ENCODE assay signal across 31 cellular contexts in the genomic region with DNA sequence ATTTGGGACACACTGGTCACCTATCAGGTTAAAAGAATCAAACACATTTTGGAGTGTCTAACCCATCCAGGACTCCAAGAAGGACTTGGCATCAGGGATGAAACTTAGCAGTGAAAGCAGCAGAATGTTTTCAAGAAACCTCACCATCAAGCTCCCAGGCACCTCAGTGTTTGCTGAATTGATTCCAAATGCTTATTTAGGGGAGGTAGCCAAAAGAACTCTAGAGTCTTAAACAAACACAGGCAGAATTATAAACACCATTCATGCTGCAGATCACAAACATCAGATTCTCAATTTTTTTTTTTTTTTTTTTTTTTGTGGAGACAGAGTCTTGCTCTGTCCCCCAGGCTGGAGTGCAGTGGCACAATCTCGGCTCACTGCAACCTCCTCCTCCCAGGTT.
"Had no signal": no experiment of that assay in that cellular context is flagged by ENCODE, and none has a peak within 500 bp of the region (broad histone marks: within the 10 kb centered on the region; RNA-seq: fewer than 3 reads in every experiment).

No MANE protein-coding gene starts in this region.

- H3K36me3 ChIP-seq: adrenal gland, gastroesophageal sphincter, left lung, sigmoid colon, upper lobe of right lung had no signal

- H3K27ac ChIP-seq: adrenal gland, body of pancreas, coronary artery, dorsolateral prefrontal cortex, gastroesophageal sphincter, left lung, sigmoid colon, upper lobe of right lung had no signal

- DNase-seq: activated CD4-positive, alpha-beta T cell treated with anti-CD3 and anti-CD28 coated beads for 36 hours; activated CD4-positive, CD25-positive, alpha-beta regulatory T cell; activated CD8-positive, alpha-beta memory T cell treated with anti-CD3 and anti-CD28 coated beads, Interleukin-2, amount 10 ng/mL, durations not matched to agents 7 days and 5 days; activated CD8-positive, alpha-beta T cell treated with anti-CD3 and anti-CD28 coated beads, Interleukin-2, amount 10 ng/mL, durations not matched to agents 7 days and 5 days; activated naive CD4-positive, alpha-beta T cell; activated naive CD8-positive, alpha-beta T cell treated with anti-CD3 and anti-CD28 coated beads for 36 hours; activated T-cell treated with anti-CD3 and anti-CD28 coated beads, Interleukin-2, amount 50 U/mL, for 48 hours; adrenal gland; aorta; body of pancreas; dorsolateral prefrontal cortex; effector memory CD4-positive, alpha-beta T cell; erythroblast; head of caudate nucleus; hypothalamus; immature natural killer cell; kidney; left lung; mucosa of descending colon; sigmoid colon; small intestine; stimulated activated CD4-positive, alpha-beta T cell treated with anti-CD3 and anti-CD28 coated beads, Interleukin-4, amount 100 ng/mL, for 24 hours; stimulated activated naive CD8-positive, alpha-beta T cell treated with anti-CD3 and anti-CD28 coated beads, Interleukin-15, amount 100 ng/mL, for 72 hours; substantia nigra; T-helper 1 cell; upper lobe of right lung had no signal

- H3K9me3 ChIP-seq: adrenal gland, body of pancreas, gastroesophageal sphincter, left lung, mucosa of descending colon, sigmoid colon, upper lobe of right lung had no signal

- H3K4me3 ChIP-seq: adrenal gland, body of pancreas, coronary artery, dorsolateral prefrontal cortex, gastroesophageal sphincter, left lung, lung, mucosa of descending colon, sigmoid colon, upper lobe of right lung had no signal

- H3K27me3 ChIP-seq: adrenal gland, body of pancreas, dorsolateral prefrontal cortex, gastroesophageal sphincter, left lung, sigmoid colon, upper lobe of right lung had no signal

- H3K4me1 ChIP-seq: adrenal gland, body of pancreas, left lung, sigmoid colon, upper lobe of right lung had no signal

- ATAC-seq: activated CD4-positive, alpha-beta T cell treated with anti-CD3 and anti-CD28 coated beads for 36 hours; activated CD8-positive, alpha-beta memory T cell treated with anti-CD3 and anti-CD28 coated beads, Interleukin-2, amount 10 ng/mL, durations not matched to agents 7 days and 5 days; activated CD8-positive, alpha-beta T cell treated with anti-CD3 and anti-CD28 coated beads, Interleukin-2, amount 10 ng/mL, durations not matched to agents 7 days and 5 days; body of pancreas; gastroesophageal sphincter; left lung; mucosa of descending colon; natural killer cell treated with Interleukin-12 subunit alpha and Interleukin-12 subunit beta and Interleukin-15 and Interleukin-18, amount 100 ng/mL, for 72 hours; stimulated activated effector memory CD8-positive, alpha-beta T cell treated with anti-CD3 and anti-CD28 coated beads, Interleukin-12 subunit alpha, Interleukin-12 subunit beta, amount 100 ng/mL, for 72 hours; stimulated activated naive CD8-positive, alpha-beta T cell treated with anti-CD3 and anti-CD28 coated beads, Interleukin-15, amount 100 ng/mL, for 72 hours; upper lobe of right lung had no signal
